ENCODE assay signal across 2 cellular contexts in genomic region chr7:74789200-74789736, GRCh38. TPM values are rescaled to one million over a fixed set of nuclear protein-coding genes. Genes with fewer than 3 reads are reported as not detected.
"Had no signal": no experiment of that assay in that cellular context is flagged by ENCODE, and none has a peak within 500 bp of the region (broad histone marks: within the 10 kb centered on the region; RNA-seq: fewer than 3 reads in every experiment).

No MANE protein-coding gene starts in this region.

RNA-seq across cellular contexts. Expression of gene NCF1, which starts 15.5 kb away (rescaled TPM):
- total RNA-seq: dermis microvascular lymphatic vessel endothelial cell, occipital lobe had no signal
